ENCODE assay signal across 25 cellular contexts in the genomic region with DNA sequence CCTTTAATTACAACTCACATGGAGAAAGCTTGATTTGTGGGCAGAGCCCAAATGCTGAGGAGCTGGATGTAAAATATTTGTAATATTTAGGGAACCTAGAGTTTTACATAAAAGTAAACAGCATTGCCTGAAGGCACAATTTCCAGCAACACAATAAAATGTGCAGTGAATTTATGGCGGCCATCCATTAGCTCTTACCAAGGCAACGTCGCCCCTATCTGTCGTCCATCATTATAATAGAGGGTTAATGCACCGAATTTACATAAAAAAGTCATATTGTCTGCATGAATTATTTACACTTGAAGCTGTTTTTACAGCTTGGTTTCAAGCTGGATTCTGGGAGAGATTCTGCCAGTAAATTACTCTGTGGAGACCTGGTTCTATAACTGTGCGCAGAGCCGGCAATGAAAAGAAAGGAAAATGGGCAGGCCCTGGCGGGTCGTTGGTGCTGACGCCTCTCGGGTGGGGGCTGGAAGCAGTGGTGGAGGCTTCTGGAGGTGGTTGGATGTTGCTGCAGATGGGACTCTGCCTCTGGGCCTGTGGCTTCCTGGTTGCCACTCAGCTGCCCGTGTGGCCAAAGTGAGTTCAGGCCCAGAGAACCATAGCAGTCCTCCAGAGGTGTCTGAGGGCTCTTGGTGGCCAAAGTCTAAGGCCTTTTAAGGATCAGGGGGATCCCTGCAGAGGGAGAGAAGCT. TPM values are rescaled to one million over a fixed set of nuclear protein-coding genes. Genes with fewer than 3 reads are reported as not detected.
DNase-seq lines count a peak whose midpoint lies in the region; ATAC-seq and TF ChIP-seq lines count a peak whose summit lies in the region.
"Had no signal": no experiment of that assay in that cellular context is flagged by ENCODE, and none has a peak within 500 bp of the region (broad histone marks: within the 10 kb centered on the region; RNA-seq: fewer than 3 reads in every experiment).

No MANE protein-coding gene starts in this region.

- H3K27me3 ChIP-seq in endodermal cell (ENCODE audit: control insufficient read depth, insufficient read depth, low read length, poor library complexity, severe bottlenecking): no peaks in the 10 kb centered on the region

- H3K9me3 ChIP-seq in endodermal cell (ENCODE audit: control insufficient read depth, low read length): no peaks in the 10 kb centered on the region

- 94% methylated on average over 8 to 12 of the region's 12 CpGs for WGBS in endodermal cell (ENCODE audit: insufficient coverage in 1 of 2, insufficient read length in 1 of 2), 2 experiments

- H3K36me3 Mint-ChIP-seq in endodermal cell (ENCODE audit: low read depth): no peaks in the 10 kb centered on the region
- H3K36me3 Mint-ChIP-seq: CD4-positive, alpha-beta memory T cell had no signal

- H3K36me3 ChIP-seq in endodermal cell (ENCODE audit: control insufficient read depth, insufficient read depth, low read length): no peaks in the 10 kb centered on the region

- no peaks in the 10 kb centered on the region for H3K4me1 ChIP-seq in endodermal cell (ENCODE audit: control insufficient read depth, insufficient read depth, low read length)

- peaks cover 9% of the 10 kb centered on the region for H3K4me1 Mint-ChIP-seq in endodermal cell
- H3K4me1 Mint-ChIP-seq: B cell; CD4-positive, alpha-beta memory T cell had no signal

- H3K27me3 Mint-ChIP-seq in endodermal cell (ENCODE audit: insufficient read depth): peaks cover 5% of the 10 kb centered on the region

- H3K27ac Mint-ChIP-seq in endodermal cell: no peak overlapping the region
- H3K27ac Mint-ChIP-seq: B cell; CD4-positive, alpha-beta memory T cell; GM23338 had no signal

- peak; percentile 12 for DNase-seq in NCI-H1436 (lab: John Stamatoyannopoulos, UW)
- DNase-seq in NCI-H1436 treated with DMSO at 0.1 percent for 48 hours (lab: John Stamatoyannopoulos, UW): no peak
- DNase-seq in NCI-H526 (lab: John Stamatoyannopoulos, UW): peak; percentile 91 to 92
- no peak for DNase-seq in endodermal cell
- peak; percentile 4 for DNase-seq in renal cortical epithelial cell (ENCODE audit: low read depth)
- DNase-seq in hippocampal formation (lab: John Stamatoyannopoulos, UW): no peak
- DNase-seq in NCI-H524 (lab: John Stamatoyannopoulos, UW): no peak
- DNase-seq in stimulated activated naive CD8-positive, alpha-beta T cell treated with anti-CD3 and anti-CD28 coated beads, Interleukin-15, Interleukin-2, amounts not matched to agents 100 U/mL and 50 U/mL, for 24 hours: no peak
- DNase-seq: 8988T; CD4-positive, alpha-beta memory T cell; DMS53; EL; KG1; NCI-H1105 treated with DMSO at 0.1 percent for 48 hours; NCI-H1930; NCI-H2171 treated with DMSO at 0.1 percent for 48 hours; NCI-H446; PC-9; SIG-M5 had no signal

- peak overlapping the region; percentile 79 for H3K27ac ChIP-seq in endodermal cell (ENCODE audit: low read depth, low read length)
- H3K27ac ChIP-seq: PC-9, RWPE1 had no signal

- ATAC-seq in stimulated activated naive CD8-positive, alpha-beta T cell treated with anti-CD3 and anti-CD28 coated beads, Interleukin-15, Interleukin-2, amounts not matched to agents 100 U/mL and 50 U/mL, for 24 hours: no peak
- ATAC-seq: GM12878, GM23338, HCT116, HepG2 had no signal

- H3K4me3 Mint-ChIP-seq in endodermal cell: no peak overlapping the region
- H3K4me3 Mint-ChIP-seq: B cell; CD4-positive, alpha-beta memory T cell; GM23338 had no signal

- no peak overlapping the region for H3K4me3 ChIP-seq in endodermal cell (ENCODE audit: low read length)
- H3K4me3 ChIP-seq: GM12878, GM23338, PC-9 had no signal

- H3K9ac ChIP-seq in endodermal cell (ENCODE audit: extremely low read depth, low read length, poor library complexity, severe bottlenecking): no peak overlapping the region

- TF ChIP-seq CTCF in endodermal cell (conservative IDR thresholded peaks at IDR 0.05): no peak

- no peaks in the 10 kb centered on the region for H3K9me3 Mint-ChIP-seq in endodermal cell
- H3K9me3 Mint-ChIP-seq: GM23338 had no signal

RNA-seq across cellular contexts. Expression of a gene that starts 48.9 kb away (rescaled TPM):
- total RNA-seq in endodermal cell (under 1 TPM; 0.20 to 0.46 TPM), renal cortical epithelial cell (0.05 TPM in 1 of 2 replicates, not detected in the other)
- 9.7 TPM for polyA plus RNA-seq in endodermal cell (2013, experiment 1 of 2)
- polyA plus RNA-seq in endodermal cell (2013, experiment 2 of 2): 8.6 TPM
- total RNA-seq: HepG2, PC-9 had no signal
- polyA plus RNA-seq: HepG2 had no signal

Comparison
In these comparisons a context has a peak if more than half of its experiments do, and no peak if none do; other contexts are left out.
1. DNase-seq: peak in NCI-H1436 (single experiment), NCI-H526 (2 of 2) and renal cortical epithelial cell (single experiment); none in NCI-H1436 treated with DMSO at 0.1 percent for 48 hours (single experiment), endodermal cell (single experiment), hippocampal formation (0 of 2), NCI-H524 (0 of 2) and stimulated activated naive CD8-positive, alpha-beta T cell treated with anti-CD3 and anti-CD28 coated beads, Interleukin-15, Interleukin-2, amounts not matched to agents 100 U/mL and 50 U/mL, for 24 hours (single experiment).